ENCODE assay signal across 1 cellular context in the genomic region with DNA sequence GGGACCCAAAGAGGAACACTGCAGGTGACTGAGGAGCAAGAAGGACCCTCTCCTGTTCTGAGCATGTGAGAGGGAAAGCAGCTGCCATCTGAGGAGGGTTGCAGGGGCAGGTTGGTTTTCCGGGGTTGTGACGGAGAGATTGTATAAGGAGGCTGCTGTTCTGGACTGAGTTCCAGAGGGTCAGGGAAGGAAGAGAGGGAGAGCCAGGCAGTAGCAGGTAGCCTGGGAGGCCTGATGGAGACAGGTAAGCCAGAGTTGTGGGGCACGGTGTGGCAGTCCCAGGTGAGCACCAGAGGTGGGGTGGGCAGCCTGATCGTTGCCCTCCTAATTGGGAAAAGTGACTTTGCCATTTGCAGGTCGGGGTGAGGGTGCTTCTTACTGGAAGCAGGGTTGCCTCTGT.
TF ChIP-seq lines count a peak whose summit lies in the region.

No MANE protein-coding gene starts in this region.

TF ChIP-seq in H1, 55 proteins besides CTCF, POLR2A, EP300 and RAD21:
- TF ChIP-seq POLR2AphosphoS5 (IDR thresholded peaks at IDR 0.05; ENCODE audit: low read depth, low read length), result 0 out of 2 replicates have a peak, but pooled peaks have one; percentile 12
- no peak for TF ChIP-seq TAF1 (IDR thresholded peaks at IDR 0.05; ENCODE audit: low read depth, low read length)
